ENCODE assay signal across 36 cellular contexts in the genomic region with DNA sequence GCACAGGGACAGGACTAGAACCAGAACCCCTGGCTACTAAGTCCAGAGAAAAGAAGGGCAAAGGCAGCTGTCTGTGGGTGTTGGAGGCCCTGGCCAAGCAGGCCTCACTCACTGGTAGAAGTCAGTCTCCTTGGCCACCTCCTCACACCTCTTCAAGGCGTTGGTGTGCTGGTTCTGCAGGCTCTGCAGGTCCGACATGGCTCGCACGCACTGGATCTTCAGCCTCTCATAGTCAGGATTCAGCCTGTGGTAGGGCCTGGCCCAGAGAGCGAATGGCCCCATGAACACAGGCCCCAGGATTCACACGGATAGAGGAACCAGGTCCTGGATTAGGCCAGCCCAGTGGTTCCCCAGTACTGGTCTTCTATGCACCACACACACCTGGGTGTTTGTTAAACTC.
"Had no signal": no experiment of that assay in that cellular context is flagged by ENCODE, and none has a peak within 500 bp of the region (broad histone marks: within the 10 kb centered on the region; RNA-seq: fewer than 3 reads in every experiment).

No MANE protein-coding gene starts in this region.

- ATAC-seq: activated naive CD4-positive, alpha-beta T cell treated with anti-CD3 and anti-CD28 coated beads, Interleukin-2, amount 50 U/mL, for 72 hours; activated T-cell treated with anti-CD3 and anti-CD28 coated beads, Interleukin-2, amount 50 U/mL, for 4 hours; body of pancreas; PC-3; Right ventricle myocardium inferior; SK-N-SH treated with all-trans-retinoic acid at 6 μM for 48 hours had no signal

- DNase-seq: activated B cell treated with CpG ODN at 0.5 μM for 24 hours; activated CD4-positive, alpha-beta memory T cell treated with anti-CD3 and anti-CD28 coated beads for 36 hours; activated CD4-positive, alpha-beta T cell treated with anti-CD3 and anti-CD28 coated beads for 4 hours; activated CD4-positive, alpha-beta T cell treated with anti-CD3 and anti-CD28 coated beads, Interleukin-2, amount 50 U/mL, for 1 hour; activated CD4-positive, CD25-positive, alpha-beta regulatory T cell treated with anti-CD3 and anti-CD28 coated beads, Interleukin-2, amount 50 U/mL, for 72 hours; activated CD8-positive, alpha-beta memory T cell treated with anti-CD3 and anti-CD28 coated beads, Interleukin-2, amount 50 U/mL, for 4 hours; activated gamma-delta T cell treated with Interleukin-2 at 50 U/mL for 16 hours; activated naive CD4-positive, alpha-beta T cell treated with anti-CD3 and anti-CD28 coated beads for 36 hours; activated T-cell treated with anti-CD3 and anti-CD28 coated beads for 4 hours; activated T-cell treated with anti-CD3 and anti-CD28 coated beads, Interleukin-2, amount 50 U/mL, for 4 hours; adrenal gland; body of pancreas; Karpas-422; KBM-7; NCI-H1105; NCI-H1417 treated with DMSO at 0.1 percent for 48 hours; NCI-H1694; NCI-H1930; NCI-H2081 treated with DMSO at 0.1 percent for 48 hours; NCI-H226; NCI-H446 treated with DMSO at 0.1 percent for 48 hours; NCI-H524; PC-3; Peyer's patch; RPMI8226; SIG-M5; T-helper 1 cell; T-helper 2 cell; T-helper 9 cell had no signal

- H3K36me3 Mint-ChIP-seq: activated CD4-positive, alpha-beta memory T cell treated with anti-CD3 and anti-CD28 coated beads for 36 hours; activated naive CD4-positive, alpha-beta T cell treated with anti-CD3 and anti-CD28 coated beads, Interleukin-2, amount 50 U/mL, for 72 hours had no signal

- H3K27me3 Mint-ChIP-seq: activated B cell treated with CpG ODN at 0.5 μM for 24 hours; activated CD4-positive, alpha-beta memory T cell treated with anti-CD3 and anti-CD28 coated beads for 36 hours had no signal

- H3K27me3 ChIP-seq: adrenal gland, body of pancreas, Peyer's patch had no signal

- H3K4me3 ChIP-seq: adrenal gland, body of pancreas, Peyer's patch had no signal

- H3K4me1 ChIP-seq: body of pancreas had no signal

- FAIRE-seq: astrocyte, bronchial epithelial cell had no signal

- H3K4me3 Mint-ChIP-seq: activated B cell treated with CpG ODN at 0.5 μM for 24 hours; activated CD4-positive, alpha-beta memory T cell treated with anti-CD3 and anti-CD28 coated beads for 36 hours; activated naive CD4-positive, alpha-beta T cell treated with anti-CD3 and anti-CD28 coated beads for 36 hours; activated T-cell treated with anti-CD3 and anti-CD28 coated beads, Interleukin-2, amount 50 U/mL, for 4 hours; activated T-helper 1 cell treated with anti-CD3 and anti-CD28 coated beads, Interleukin-12 subunit alpha, Interleukin-12 subunit beta, Interleukin-2, Interleukin-4 antibody, amounts not matched to agents 30 ng/mL and 10 ng/mL and 1 ng/mL, durations not matched to agents 14 hours and 24 hours and 36 hours had no signal

- H3K9me3 Mint-ChIP-seq: activated B cell treated with CpG ODN at 0.5 μM for 24 hours; activated CD4-positive, alpha-beta memory T cell treated with anti-CD3 and anti-CD28 coated beads for 36 hours; activated naive CD4-positive, alpha-beta T cell treated with anti-CD3 and anti-CD28 coated beads for 36 hours; activated naive CD4-positive, alpha-beta T cell treated with anti-CD3 and anti-CD28 coated beads, Interleukin-2, amount 50 U/mL, for 72 hours; activated T-cell treated with anti-CD3 and anti-CD28 coated beads, Interleukin-2, amount 50 U/mL, for 4 hours; activated T-helper 1 cell treated with anti-CD3 and anti-CD28 coated beads, Interleukin-12 subunit alpha, Interleukin-12 subunit beta, Interleukin-2, Interleukin-4 antibody, amounts not matched to agents 30 ng/mL and 10 ng/mL and 1 ng/mL, durations not matched to agents 14 hours and 24 hours and 36 hours had no signal

- H3K27ac ChIP-seq: body of pancreas, Peyer's patch, VCaP had no signal

- H3K27ac Mint-ChIP-seq: activated B cell treated with CpG ODN at 0.5 μM for 24 hours; activated CD4-positive, alpha-beta memory T cell treated with anti-CD3 and anti-CD28 coated beads for 36 hours; activated naive CD4-positive, alpha-beta T cell treated with anti-CD3 and anti-CD28 coated beads for 36 hours; activated T-helper 1 cell treated with anti-CD3 and anti-CD28 coated beads, Interleukin-12 subunit alpha, Interleukin-12 subunit beta, Interleukin-2, Interleukin-4 antibody, amounts not matched to agents 30 ng/mL and 10 ng/mL and 1 ng/mL, durations not matched to agents 14 hours and 24 hours and 36 hours had no signal

- H3K9me3 ChIP-seq: adrenal gland, body of pancreas, Peyer's patch had no signal

- H3K4me1 Mint-ChIP-seq: activated B cell treated with CpG ODN at 0.5 μM for 24 hours had no signal
